In genomic region chr6:107957165-107957908, GRCh38 we compare ENCODE assay signal across 8 cellular contexts. TPM values are rescaled to one million over a fixed set of nuclear protein-coding genes. Genes with fewer than 3 reads are reported as not detected.
DNase-seq lines count a peak whose midpoint lies in the region; ATAC-seq and TF ChIP-seq lines count a peak whose summit lies in the region.

No MANE protein-coding gene starts in this region.

- peak overlapping the region; percentile 84 for H3K27ac ChIP-seq in 22Rv1
- H3K27ac ChIP-seq in muscle layer of duodenum (ENCODE audit: low read length), result peak overlapping the region; percentile 90

- DNase-seq in NOMO-1 treated with dmso at 0.1 percent for 144 hours (lab: John Stamatoyannopoulos, UW; ENCODE audit: unreplicated experiment), result peak; percentile 65
- peak; percentile 37 for DNase-seq in activated T-cell treated with anti-CD3 and anti-CD28 coated beads for 1 hour (ENCODE audit: low read depth)
- DNase-seq in epithelial cell of proximal tubule (ENCODE audit: low read depth), result no peak
- DNase-seq in stimulated activated CD8-positive, alpha-beta memory T cell treated with anti-CD3 and anti-CD28 coated beads, Interleukin-7, amount 100 ng/mL, for 24 hours (ENCODE audit: low read depth), result peak; percentile 33

- ATAC-seq in GM18499 (IDR thresholded peaks at IDR 0.05; ENCODE audit: insufficient read depth, unreplicated experiment), result peak; percentile 5
- peak; percentile 22 for ATAC-seq in HG02970 (IDR thresholded peaks at IDR 0.05; ENCODE audit: low FRiP score, unreplicated experiment)

- H3K27me3 ChIP-seq in muscle layer of duodenum (ENCODE audit: low read depth, low read length), result no peaks in the 10 kb centered on the region

- TF ChIP-seq CTCF in 22Rv1 (IDR thresholded peaks at IDR 0.05), result no peak
- no peak for TF ChIP-seq CTCF in epithelial cell of proximal tubule (conservative IDR thresholded peaks at IDR 0.05; ENCODE audit: low read depth, low read length)

- H3K4me1 ChIP-seq in muscle layer of duodenum (ENCODE audit: control insufficient read depth in 1 of 2, insufficient read depth in 2 of 2, low read length in 2 of 2), result peaks cover 12 to 22% of the 10 kb centered on the region in 2 donors

- peaks cover 0 to 6% of the 10 kb centered on the region in 2 donors for H3K36me3 ChIP-seq in muscle layer of duodenum (ENCODE audit: control insufficient read depth in 1 of 2, insufficient read depth in 2 of 2, low read length in 2 of 2)

- no peaks in the 10 kb centered on the region for H3K9me3 ChIP-seq in muscle layer of duodenum (ENCODE audit: control insufficient read depth in 1 of 2, low read length in 2 of 2)

- H3K4me3 ChIP-seq in epithelial cell of proximal tubule (ENCODE audit: low read depth, low read length) (peak overlapping the region; percentile 74), muscle layer of duodenum (ENCODE audit: low read depth in 1 of 2, low read length in 2 of 2) (peak overlapping the region; percentile 80 to 94)

RNA-seq across cellular contexts. Expression of gene SEC63, which starts 0.7 kb away (rescaled TPM):
- total RNA-seq in epithelial cell of proximal tubule, result 5.4 and 5.6 TPM in 2 replicates
